ENCODE assay signal across 13 cellular contexts in genomic region chr12:133058203-133059125, GRCh38. TPM values are rescaled to one million over a fixed set of nuclear protein-coding genes. Genes with fewer than 3 reads are reported as not detected.
DNase-seq lines count a peak whose midpoint lies in the region; TF ChIP-seq lines count a peak whose summit lies in the region.
"Had no signal": no experiment of that assay in that cellular context is flagged by ENCODE, and none has a peak within 500 bp of the region (broad histone marks: within the 10 kb centered on the region; RNA-seq: fewer than 3 reads in every experiment).

No MANE protein-coding gene starts in this region.

- TF ChIP-seq EP300 in neural cell (conservative IDR thresholded peaks at IDR 0.05; ENCODE audit: poor library complexity, severe bottlenecking), result no peak

- H3K9me3 ChIP-seq in duodenal mucosa (ENCODE audit: control insufficient read depth in 1 of 2, low read length in 2 of 2), result peaks cover 81 to 82% of the 10 kb centered on the region in 2 donors
- peaks cover 82% of the 10 kb centered on the region for H3K9me3 ChIP-seq in neural cell (ENCODE audit: low read length)

- H3K4me2 ChIP-seq in neural cell (ENCODE audit: low read length), result no peak overlapping the region

- TF ChIP-seq RAD21 in neural cell (conservative IDR thresholded peaks at IDR 0.05), result no peak

- H3K4me1 ChIP-seq in duodenal mucosa (ENCODE audit: control insufficient read depth in 1 of 2, insufficient read depth in 2 of 2, low read length in 2 of 2), result no peaks in the 10 kb centered on the region
- H3K4me1 ChIP-seq: pancreas, tibial nerve had no signal

- H3K27me3 ChIP-seq in duodenal mucosa (ENCODE audit: control insufficient read depth in 1 of 2, insufficient read depth in 2 of 2, low read length in 2 of 2) (no peaks in the 10 kb centered on the region), neural cell (ENCODE audit: insufficient read depth, low read depth, low read length) (no peaks in the 10 kb centered on the region)
- H3K27me3 ChIP-seq: pancreas, tibial nerve had no signal

- H4K20me1 ChIP-seq in neural cell (ENCODE audit: insufficient read depth), result no peaks in the 10 kb centered on the region

- DNase-seq in EH (ENCODE audit: low read depth) (peak; percentile 10), Kasumi-1 (lab: John Stamatoyannopoulos, UW) (peak; percentile 6 to 21), AML-193 (lab: John Stamatoyannopoulos, UW) (no peak), T-helper 1 cell (no peak), SIG-M5 (lab: John Stamatoyannopoulos, UW) (no peak)
- DNase-seq: activated CD4-positive, alpha-beta T cell treated with anti-CD3 and anti-CD28 coated beads, Interleukin-2, amount 50 U/mL, for 4 hours; activated naive CD4-positive, alpha-beta T cell treated with anti-CD3 and anti-CD28 coated beads, Interleukin-2, amount 10 ng/mL, durations not matched to agents 7 days and 5 days; islet precursor cell; NCI-H446 treated with DMSO at 0.1 percent for 48 hours; pancreas had no signal

- no peak overlapping the region for H3K27ac ChIP-seq in duodenal mucosa (ENCODE audit: low read depth, low read length)
- H3K27ac ChIP-seq in neural cell (ENCODE audit: low read length), result no peak overlapping the region
- H3K27ac ChIP-seq: pancreas, tibial nerve had no signal

- H3F3A ChIP-seq in neural cell (ENCODE audit: insufficient read depth, low read length, poor library complexity, severe bottlenecking), result peaks cover 11% of the 10 kb centered on the region

- TF ChIP-seq CTCF in neural cell (IDR thresholded peaks at IDR 0.05; ENCODE audit: poor library complexity, severe bottlenecking), result no peak

- H3K36me3 ChIP-seq in duodenal mucosa (ENCODE audit: control insufficient read depth in 1 of 2, insufficient read depth in 2 of 2, low read length in 2 of 2) (peaks cover 32 to 34% of the 10 kb centered on the region in 2 donors), neural cell (ENCODE audit: insufficient read depth, low read length) (peaks cover 84% of the 10 kb centered on the region)

- no peak overlapping the region for H2AFZ ChIP-seq in neural cell (ENCODE audit: low read depth, low read length)

- no peak overlapping the region for H3K9ac ChIP-seq in duodenal mucosa (ENCODE audit: low read depth in 1 of 2, low read length in 2 of 2)
- no peak overlapping the region for H3K9ac ChIP-seq in neural cell (ENCODE audit: low read length)

- H3K9me2 ChIP-seq in neural cell (ENCODE audit: insufficient read depth, low read length), result no peaks in the 10 kb centered on the region

- H3K4me3 ChIP-seq in duodenal mucosa (ENCODE audit: low read depth in 1 of 2, low read length in 2 of 2) (peak overlapping the region; percentile 16 to 40), neural cell (ENCODE audit: low read length) (no peak overlapping the region)
- H3K4me3 ChIP-seq: pancreas, tibial nerve had no signal

- H3K79me2 ChIP-seq in neural cell (replicated peaks; ENCODE audit: insufficient read depth, low read length), result peaks cover 3% of the 10 kb centered on the region

TF ChIP-seq in neural cell, 6 proteins besides CTCF, POLR2A, EP300 and RAD21:
- TF ChIP-seq SMC3 (conservative IDR thresholded peaks at IDR 0.05; ENCODE audit: poor library complexity) (no peak), POLR2AphosphoS5 (IDR thresholded peaks at IDR 0.05) (peak; percentile 19)

RNA-seq across cellular contexts. Expression of gene ZNF84, which starts 21.2 kb away (rescaled TPM):
- 158 and 191 TPM in 2 replicates for polyA plus RNA-seq in neural cell
- polyA minus RNA-seq in neural cell, result 244 and 285 TPM in 2 replicates

RNA-seq across cellular contexts. Expression of gene ZNF140, which starts 22.3 kb away (rescaled TPM):
- polyA plus RNA-seq in neural cell, result 50.8 and 60.5 TPM in 2 replicates
- polyA minus RNA-seq in neural cell, result 86.4 and 88.6 TPM in 2 replicates

Comparison
In these comparisons a context has a peak if more than half of its experiments do, and no peak if none do; other contexts are left out.
1. DNase-seq: peak in EH (single experiment) and Kasumi-1 (2 of 2); none in AML-193 (0 of 2), T-helper 1 cell (0 of 5) and SIG-M5 (single experiment).